20 cellular contexts compared by ENCODE assay signal in the genomic region with DNA sequence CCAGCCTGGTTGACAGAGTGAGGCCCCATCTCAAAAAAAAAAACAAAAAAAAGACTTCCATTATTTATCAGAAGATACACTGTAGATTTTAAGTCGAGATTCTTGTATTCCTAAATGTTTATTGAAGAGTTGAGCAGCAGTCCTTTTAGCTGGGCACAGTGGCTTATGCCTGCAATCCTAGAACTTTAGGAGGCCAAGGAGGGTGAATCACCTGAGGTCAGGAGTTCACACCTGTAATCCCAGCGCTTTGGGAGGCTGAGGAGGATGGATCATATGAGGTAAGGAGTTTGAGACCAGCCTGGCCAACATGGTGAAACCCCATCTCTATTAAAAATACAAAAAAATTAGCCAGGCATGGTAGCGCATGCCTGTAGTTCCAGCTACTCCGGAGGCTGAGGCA.
"Had no signal": no experiment of that assay in that cellular context is flagged by ENCODE, and none has a peak within 500 bp of the region (broad histone marks: within the 10 kb centered on the region; RNA-seq: fewer than 3 reads in every experiment).

No MANE protein-coding gene starts in this region.

- H3K27ac ChIP-seq: KMS-11, VCaP had no signal

- DNase-seq: activated CD4-positive, alpha-beta T cell treated with anti-CD3 and anti-CD28 coated beads for 4 hours; activated CD8-positive, alpha-beta memory T cell treated with anti-CD3 and anti-CD28 coated beads, Interleukin-2, amount 50 U/mL, for 4 hours; activated CD8-positive, alpha-beta T cell treated with anti-CD3 and anti-CD28 coated beads for 36 hours; activated gamma-delta T cell treated with Interleukin-2 at 50 U/mL for 16 hours; activated naive CD4-positive, alpha-beta T cell treated with anti-CD3 and anti-CD28 coated beads, Interleukin-2, amount 10 ng/mL, durations not matched to agents 7 days and 5 days; activated naive CD8-positive, alpha-beta T cell treated with anti-CD3 and anti-CD28 coated beads for 36 hours; activated T-cell treated with anti-CD3 and anti-CD28 coated beads, Interleukin-2, amount 50 U/mL, for 72 hours; anterior cingulate cortex; NCI-H1105 treated with DMSO at 0.1 percent for 48 hours; NCI-H1436 treated with DMSO at 0.1 percent for 48 hours; NCI-H187; NCI-H2081; NCI-H510A treated with DMSO at 0.1 percent for 48 hours; NCI-H69; NK-92 treated with Interleukin-12 subunit alpha and Interleukin-12 subunit beta, amount 100 ng/mL, for 24 hours; OCI-M1; SHP77 treated with DMSO at 0.1 percent for 48 hours; T-cell had no signal

- H3K4me2 ChIP-seq: KMS-11 had no signal

- ATAC-seq: activated CD8-positive, alpha-beta T cell treated with anti-CD3 and anti-CD28 coated beads for 36 hours; activated T-cell treated with anti-CD3 and anti-CD28 coated beads, Interleukin-2, amount 50 U/mL, for 72 hours; T-cell had no signal

- H3K9ac ChIP-seq: KMS-11 had no signal
